19 cellular contexts compared by ENCODE assay signal in the genomic region with DNA sequence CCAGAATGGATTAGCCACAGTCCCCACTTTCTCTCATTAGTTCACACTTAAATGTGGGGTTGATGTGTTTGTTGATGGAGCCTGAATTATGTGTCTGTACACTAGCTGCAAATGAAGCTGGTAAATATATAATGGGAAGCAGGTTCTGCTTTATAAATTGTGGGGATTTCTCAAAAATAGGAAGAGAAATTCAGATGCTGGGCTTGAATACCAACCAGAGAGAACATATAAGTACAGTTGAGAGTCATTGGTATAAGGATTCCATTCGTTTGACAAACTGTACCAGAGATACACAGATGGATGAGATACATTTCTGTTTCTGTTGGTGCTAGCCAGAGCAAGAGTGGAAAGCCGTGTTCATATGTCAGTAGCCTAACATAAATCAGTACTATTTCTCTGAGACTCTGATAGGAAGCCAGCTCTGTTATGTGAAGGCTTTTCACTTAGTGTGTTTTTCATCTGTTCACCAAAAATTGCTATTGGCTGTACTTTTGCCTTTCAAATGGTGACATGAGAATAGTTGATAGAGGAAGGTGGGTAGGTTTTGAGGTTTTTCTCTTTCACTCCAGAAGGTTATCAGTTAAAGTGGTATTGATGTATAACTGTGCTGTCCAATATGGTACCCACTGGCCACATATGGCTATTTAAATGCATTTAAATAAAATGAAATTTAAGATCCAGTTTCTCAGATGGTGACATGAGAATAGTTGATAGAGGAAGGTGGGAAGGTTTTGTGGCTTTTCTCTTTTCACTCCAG.
"Had no signal": no experiment of that assay in that cellular context is flagged by ENCODE, and none has a peak within 500 bp of the region (broad histone marks: within the 10 kb centered on the region; RNA-seq: fewer than 3 reads in every experiment).

No MANE protein-coding gene starts in this region.

- ATAC-seq: activated naive CD8-positive, alpha-beta T cell treated with anti-CD3 and anti-CD28 coated beads, Interleukin-2, amount 50 U/mL, for 24 hours; gastrocnemius medialis; heart left ventricle; pancreas; right lobe of liver had no signal

- H3K27ac Mint-ChIP-seq: activated CD4-positive, alpha-beta T cell treated with anti-CD3 and anti-CD28 coated beads, Interleukin-2, amount 10 ng/mL, durations not matched to agents 24 days and 14 days; activated naive CD8-positive, alpha-beta T cell treated with anti-CD3 and anti-CD28 coated beads, Interleukin-2, amount 50 U/mL, for 24 hours; brain had no signal

- H3K4me3 Mint-ChIP-seq: activated CD4-positive, alpha-beta T cell treated with anti-CD3 and anti-CD28 coated beads, Interleukin-2, amount 10 ng/mL, durations not matched to agents 24 days and 14 days; activated naive CD8-positive, alpha-beta T cell treated with anti-CD3 and anti-CD28 coated beads, Interleukin-2, amount 50 U/mL, for 24 hours; brain had no signal

- H3K9me3 Mint-ChIP-seq: activated CD4-positive, alpha-beta T cell treated with anti-CD3 and anti-CD28 coated beads, Interleukin-2, amount 10 ng/mL, durations not matched to agents 24 days and 14 days; activated naive CD8-positive, alpha-beta T cell treated with anti-CD3 and anti-CD28 coated beads, Interleukin-2, amount 50 U/mL, for 24 hours; brain had no signal

- H3K27me3 Mint-ChIP-seq: activated CD4-positive, alpha-beta T cell treated with anti-CD3 and anti-CD28 coated beads, Interleukin-2, amount 10 ng/mL, durations not matched to agents 24 days and 14 days; activated naive CD8-positive, alpha-beta T cell treated with anti-CD3 and anti-CD28 coated beads, Interleukin-2, amount 50 U/mL, for 24 hours; brain had no signal

- DNase-seq: activated CD4-positive, alpha-beta T cell treated with anti-CD3 and anti-CD28 coated beads, Interleukin-2, amount 10 ng/mL, durations not matched to agents 24 days and 14 days; activated naive CD4-positive, alpha-beta T cell treated with Interleukin-2 at 50 U/mL for 16 hours; activated naive CD8-positive, alpha-beta T cell treated with anti-CD3 and anti-CD28 coated beads, Interleukin-2, amount 50 U/mL, for 24 hours; anterior cingulate cortex; caudate nucleus; gastrocnemius medialis; heart left ventricle; left ventricle myocardium inferior; mammary epithelial cell; pancreas; right lobe of liver; small intestine; stimulated activated CD4-positive, alpha-beta T cell treated with anti-CD3 and anti-CD28 coated beads, Interleukin-15, amount 100 ng/mL, for 24 hours; stimulated activated CD4-positive, alpha-beta T cell treated with anti-CD3 and anti-CD28 coated beads, Interleukin-2, amount 100 ng/mL, for 48 hours; stomach; T-helper 1 cell; T-helper 9 cell; upper lobe of left lung had no signal

- H3K4me1 Mint-ChIP-seq: brain had no signal
